In genomic region chr17:43315858-43316521, GRCh38 we compare ENCODE assay signal across 18 cellular contexts.
DNase-seq lines count a peak whose midpoint lies in the region; ATAC-seq, FAIRE-seq and TF ChIP-seq lines count a peak whose summit lies in the region.
"Had no signal": no experiment of that assay in that cellular context is flagged by ENCODE, and none has a peak within 500 bp of the region (broad histone marks: within the 10 kb centered on the region; RNA-seq: fewer than 3 reads in every experiment).

No MANE protein-coding gene starts in this region.

- TF ChIP-seq CTCF in A549 (IDR thresholded peaks at IDR 0.05), result no peak
- no peak for TF ChIP-seq CTCF in PC-9 (conservative IDR thresholded peaks at IDR 0.05)
- no peak for TF ChIP-seq CTCF in chondrocyte (IDR thresholded peaks at IDR 0.05)
- TF ChIP-seq CTCF in lower lobe of right lung (IDR thresholded peaks at IDR 0.05), result no peak

- H3K4me1 Mint-ChIP-seq in chondrocyte (ENCODE audit: low read depth), result peaks cover 7% of the 10 kb centered on the region

- no peak for ATAC-seq in A549
- ATAC-seq in GM21367 (IDR thresholded peaks at IDR 0.05; ENCODE audit: unreplicated experiment), result no peak
- no peak for ATAC-seq in lower lobe of right lung

- H3K27ac ChIP-seq in A549 (no peak overlapping the region), PC-9 (no peak overlapping the region), lower lobe of right lung (no peak overlapping the region)
- H3K27ac ChIP-seq: C4-2B, RWPE1 had no signal

- H3K4me3 Mint-ChIP-seq in chondrocyte (ENCODE audit: unreplicated experiment), result no peak overlapping the region

- H4K20me1 ChIP-seq in PC-9 (ENCODE audit: insufficient read depth), result no peaks in the 10 kb centered on the region

- H3K79me2 ChIP-seq in PC-9 (ENCODE audit: low read depth), result no peaks in the 10 kb centered on the region

- H3K4me2 ChIP-seq in A549, result no peak overlapping the region
- no peak overlapping the region for H3K4me2 ChIP-seq in PC-9

- H3K27me3 Mint-ChIP-seq in chondrocyte (ENCODE audit: low read depth), result no peaks in the 10 kb centered on the region

- H3K9me3 Mint-ChIP-seq in chondrocyte (ENCODE audit: low read depth), result no peaks in the 10 kb centered on the region

- H3K4me1 ChIP-seq in A549 (no peaks in the 10 kb centered on the region), PC-9 (replicated peaks; ENCODE audit: insufficient read depth) (no peaks in the 10 kb centered on the region; the same call in 1 of the 2 replicates), lower lobe of right lung (no peaks in the 10 kb centered on the region)

- H3K27ac Mint-ChIP-seq in chondrocyte (ENCODE audit: unreplicated experiment), result peak overlapping the region; percentile 69

- H3K27me3 ChIP-seq in PC-9 (ENCODE audit: insufficient read depth, low read depth) (no peaks in the 10 kb centered on the region), lower lobe of right lung (ENCODE audit: low read depth) (no peaks in the 10 kb centered on the region)

- BruUV-seq in PC-9 (replicated peaks; lab: Mats Ljungman, UMichigan), result TSS peak; percentile 87

- H3F3A ChIP-seq in PC-9 (ENCODE audit: insufficient read depth, low read depth), result no peaks in the 10 kb centered on the region

- DNase-seq in A549 (ENCODE audit: low read depth in 1 of 2, low spot score in 1 of 2) (no peak), PC-9 (no peak), chondrocyte (ENCODE audit: low spot score) (no peak), lower lobe of right lung (no peak), amniotic stem cell (lab: John Stamatoyannopoulos, UW) (no peak)
- no peak for DNase-seq in stimulated activated CD4-positive, alpha-beta T cell treated with anti-CD3 and anti-CD28 coated beads, Interleukin-2, amount 100 ng/mL, for 48 hours
- DNase-seq: DMS 273 treated with DMSO at 0.1 percent for 48 hours, HCEC 1CT, NCI-H1048, NCI-H2081, NCI-H2171 treated with DMSO at 0.1 percent for 48 hours, NCI-H446, NCI-H526 treated with DMSO at 0.1 percent for 48 hours, SIG-M5 had no signal

- H2AFZ ChIP-seq in PC-9, result no peak overlapping the region

- TF ChIP-seq EP300 in A549 (IDR thresholded peaks at IDR 0.05), result no peak

- TF ChIP-seq POLR2A in A549 (IDR thresholded peaks at IDR 0.05; ENCODE audit: low read length), result no peak

- POLR2A ChIA-PET in A549 (lab: Yijun Ruan, JAX), result interaction anchor here (0.5 to 3.1 kb wide), 30 partner anchors 8 to 421 kb away, joined by 3 to 52 read pairs (median 8); partner anchors contain the start of genes BRCA1, IFI35, NBR1 and RND2
- POLR2A ChIA-PET in PC-9 (lab: Charles Lee; ENCODE audit: unreplicated experiment), result interaction anchor here (0.5 to 1.5 kb wide), 14 partner anchors 45 to 1213 kb away, joined by 3 to 20 read pairs (median 5); partner anchors contain the start of genes BRCA1 and TMEM106A

- H3K36me3 ChIP-seq in PC-9 (ENCODE audit: low read depth), result no peaks in the 10 kb centered on the region
- no peaks in the 10 kb centered on the region for H3K36me3 ChIP-seq in lower lobe of right lung

- H3K36me3 Mint-ChIP-seq in chondrocyte (ENCODE audit: low read depth), result no peaks in the 10 kb centered on the region

- CTCF ChIA-PET in A549 (lab: Yijun Ruan, JAX), result interaction anchor here (0.6 to 2.3 kb wide), 6 partner anchors 103 to 318 kb away, joined by 3 to 8 read pairs (median 5); partner anchors contain the start of gene TMEM106A
- CTCF ChIA-PET in PC-9 (lab: Charles Lee), result interaction anchor here (1.2 kb wide), 1 partner anchor 105 kb away, joined by 4 read pairs; the partner anchor contains the start of gene TMEM106A

- no peak for TF ChIP-seq RAD21 in A549 (conservative IDR thresholded peaks at IDR 0.05 in 1 of 2, IDR thresholded peaks at IDR 0.05 in 1 of 2)

- FAIRE-seq in A549 (lab: Jason Lieb, UNC) (peak; percentile 98), G401.6 (lab: Jason Lieb, UNC) (peak; percentile 94)

- H3K9me3 ChIP-seq in A549 (peaks cover 9% of the 10 kb centered on the region), PC-9 (ENCODE audit: insufficient read depth, low read depth) (0 out of 2 replicates have a peak, but pooled peaks cover 4% of the 10 kb centered on the region), lower lobe of right lung (peaks cover 3% of the 10 kb centered on the region)

- no peaks in the 10 kb centered on the region for H3K9me2 ChIP-seq in PC-9 (ENCODE audit: insufficient read depth)

- no peak overlapping the region for H3K4me3 ChIP-seq in A549
- no peak overlapping the region for H3K4me3 ChIP-seq in PC-9
- H3K4me3 ChIP-seq in lower lobe of right lung, result no peak overlapping the region

- intact Hi-C loops in PC-9 (cut with micrococcal nuclease; ENCODE audit: unreplicated experiment) (no loop called here), lower lobe of right lung (cut with DNase I) (no loop called here)

- 3% methylated on average over 15 of the region's 15 CpGs for WGBS in A549 (ENCODE audit: missing lambda C conversion rate)

TF ChIP-seq in A549, 52 proteins besides CTCF, POLR2A, EP300 and RAD21:
- no peak for TF ChIP-seq KDM5A (IDR thresholded peaks at IDR 0.05)
- no peak for TF ChIP-seq CBX8 (IDR thresholded peaks at IDR 0.05)
- no peak for TF ChIP-seq BCL3 (IDR thresholded peaks at IDR 0.05)
- no peak for TF ChIP-seq JUN (IDR thresholded peaks at IDR 0.05)
- TF ChIP-seq FOXS1 (CRISPR knock-in tag; IDR thresholded peaks at IDR 0.05), result no peak
- no peak for TF ChIP-seq HEYL (CRISPR knock-in tag; IDR thresholded peaks at IDR 0.05)
- no peak for TF ChIP-seq REST (IDR thresholded peaks at IDR 0.05)
- no peak for TF ChIP-seq ZNF302 (CRISPR knock-in tag; IDR thresholded peaks at IDR 0.05)
- no peak for TF ChIP-seq JUNB (IDR thresholded peaks at IDR 0.05)
- TF ChIP-seq ZSCAN20 (CRISPR knock-in tag; IDR thresholded peaks at IDR 0.05), result no peak
- no peak for TF ChIP-seq E2F6 (IDR thresholded peaks at IDR 0.05; ENCODE audit: borderline replicate concordance, low read depth)
- no peak for TF ChIP-seq SREBF2 (IDR thresholded peaks at IDR 0.05)
- no peak for TF ChIP-seq ESRRA (IDR thresholded peaks at IDR 0.05; ENCODE audit: borderline replicate concordance, low read length)
- no peak for TF ChIP-seq EHMT2 (IDR thresholded peaks at IDR 0.05; ENCODE audit: low read depth)
- no peak for TF ChIP-seq PBX3 (IDR thresholded peaks at IDR 0.05)
- no peak for TF ChIP-seq USF2 (IDR thresholded peaks at IDR 0.05)
- TF ChIP-seq CHD2 (IDR thresholded peaks at IDR 0.05; ENCODE audit: low read length, partially characterized antibody), result no peak
